ENCODE assay signal across 31 cellular contexts in the genomic region with DNA sequence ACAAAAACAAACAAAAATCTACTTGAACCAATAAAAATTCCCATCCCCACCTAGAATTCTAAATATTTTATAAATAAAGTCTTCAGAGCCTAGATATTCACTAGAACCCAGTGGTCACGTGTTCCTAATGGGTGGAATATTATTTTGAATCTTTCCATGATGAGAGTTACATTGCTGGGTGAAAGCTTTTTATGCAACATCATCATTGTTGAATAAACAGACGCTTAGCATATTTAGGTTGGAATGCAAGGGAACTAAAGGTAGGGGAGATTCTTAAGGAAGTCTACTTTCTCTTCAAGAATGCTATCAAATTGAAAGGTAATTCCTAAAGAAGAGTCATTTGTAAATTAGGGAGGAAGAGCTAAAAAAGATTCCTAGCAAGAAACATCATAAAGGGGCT.
"Had no signal": no experiment of that assay in that cellular context is flagged by ENCODE, and none has a peak within 500 bp of the region (broad histone marks: within the 10 kb centered on the region; RNA-seq: fewer than 3 reads in every experiment).

No MANE protein-coding gene starts in this region.

- H3K36me3 Mint-ChIP-seq: activated naive CD4-positive, alpha-beta T cell treated with anti-CD3 and anti-CD28 coated beads, Interleukin-2, amount 10 ng/mL, durations not matched to agents 7 days and 5 days; brain had no signal

- FAIRE-seq: frontal cortex had no signal

- ATAC-seq: activated naive CD4-positive, alpha-beta T cell treated with anti-CD3 and anti-CD28 coated beads, Interleukin-2, amount 50 U/mL, for 72 hours; activated T-cell treated with anti-CD3 and anti-CD28 coated beads, Interleukin-2, amount 50 U/mL, for 72 hours; esophagus mucosa had no signal

- H3K4me1 ChIP-seq: colonic mucosa had no signal

- H3K9me3 Mint-ChIP-seq: activated T-cell treated with anti-CD3 and anti-CD28 coated beads, Interleukin-2, amount 50 U/mL, for 24 hours had no signal

- H3K27me3 Mint-ChIP-seq: activated CD4-positive, alpha-beta memory T cell treated with anti-CD3 and anti-CD28 coated beads, Interleukin-2, amount 10 ng/mL, durations not matched to agents 7 days and 5 days; activated CD4-positive, alpha-beta T cell treated with anti-CD3 and anti-CD28 coated beads, Interleukin-2, amount 10 ng/mL, durations not matched to agents 7 days and 5 days; activated naive CD4-positive, alpha-beta T cell treated with anti-CD3 and anti-CD28 coated beads, Interleukin-2, amount 10 ng/mL, durations not matched to agents 7 days and 5 days; activated naive CD8-positive, alpha-beta T cell treated with anti-CD3 and anti-CD28 coated beads, Interleukin-2, amount 10 ng/mL, durations not matched to agents 7 days and 5 days; activated T-cell treated with anti-CD3 and anti-CD28 coated beads, Interleukin-2, amount 50 U/mL, for 24 hours had no signal

- H3K27me3 ChIP-seq: ascending aorta, breast epithelium, cardiac muscle cell, colonic mucosa had no signal

- H3K4me3 ChIP-seq: ascending aorta, breast epithelium, cardiac muscle cell, colonic mucosa had no signal

- H3K9me3 ChIP-seq: ascending aorta, breast epithelium, colonic mucosa had no signal

- H3K27ac Mint-ChIP-seq: activated CD4-positive, alpha-beta memory T cell treated with anti-CD3 and anti-CD28 coated beads, Interleukin-2, amount 10 ng/mL, durations not matched to agents 7 days and 5 days; activated CD4-positive, alpha-beta T cell treated with anti-CD3 and anti-CD28 coated beads, Interleukin-2, amount 10 ng/mL, durations not matched to agents 7 days and 5 days; activated naive CD4-positive, alpha-beta T cell treated with anti-CD3 and anti-CD28 coated beads, Interleukin-2, amount 10 ng/mL, durations not matched to agents 7 days and 5 days; activated naive CD8-positive, alpha-beta T cell treated with anti-CD3 and anti-CD28 coated beads, Interleukin-2, amount 10 ng/mL, durations not matched to agents 7 days and 5 days; activated T-cell treated with anti-CD3 and anti-CD28 coated beads, Interleukin-2, amount 50 U/mL, for 24 hours; activated T-cell treated with anti-CD3 and anti-CD28 coated beads, Interleukin-2, amount 50 U/mL, for 72 hours; brain; T-helper 1 cell treated with Interleukin-12 subunit alpha and Interleukin-12 subunit beta and Interleukin-4 antibody, amounts not matched to agents 30 μg/mL and 1 μg/mL, for 36 hours; T-helper 2 cell treated with Interferon-gamma antibody and Interleukin-4, amounts not matched to agents 5 μg/mL and 100 μg/mL, for 36 hours had no signal

- H3K36me3 ChIP-seq: ascending aorta, breast epithelium, cardiac muscle cell, colonic mucosa, WERI-Rb-1 had no signal

- H3K4me1 Mint-ChIP-seq: activated CD4-positive, alpha-beta memory T cell treated with anti-CD3 and anti-CD28 coated beads, Interleukin-2, amount 10 ng/mL, durations not matched to agents 7 days and 5 days; activated CD4-positive, alpha-beta T cell treated with anti-CD3 and anti-CD28 coated beads, Interleukin-2, amount 10 ng/mL, durations not matched to agents 7 days and 5 days; activated naive CD4-positive, alpha-beta T cell treated with anti-CD3 and anti-CD28 coated beads, Interleukin-2, amount 10 ng/mL, durations not matched to agents 7 days and 5 days; activated naive CD8-positive, alpha-beta T cell treated with anti-CD3 and anti-CD28 coated beads, Interleukin-2, amount 10 ng/mL, durations not matched to agents 7 days and 5 days had no signal

- DNase-seq: activated CD4-positive, alpha-beta memory T cell treated with anti-CD3 and anti-CD28 coated beads, Interleukin-2, amount 10 ng/mL, durations not matched to agents 7 days and 5 days; activated CD4-positive, alpha-beta T cell treated with anti-CD3 and anti-CD28 coated beads for 4 hours; activated CD4-positive, alpha-beta T cell treated with anti-CD3 and anti-CD28 coated beads, Interleukin-2, amount 10 ng/mL, durations not matched to agents 7 days and 5 days; activated CD4-positive, alpha-beta T cell treated with anti-CD3 and anti-CD28 coated beads, Interleukin-2, amount 50 U/mL, for 4 hours; activated CD4-positive, CD25-positive, alpha-beta regulatory T cell; activated CD4-positive, CD25-positive, alpha-beta regulatory T cell treated with anti-CD3 and anti-CD28 coated beads, Interleukin-2, amount 50 U/mL, for 72 hours; activated CD8-positive, alpha-beta memory T cell treated with anti-CD3 and anti-CD28 coated beads, Interleukin-2, amount 50 U/mL, for 48 hours; activated gamma-delta T cell; activated naive CD4-positive, alpha-beta T cell; activated naive CD4-positive, alpha-beta T cell treated with anti-CD3 and anti-CD28 coated beads, Interleukin-2, amount 10 ng/mL, durations not matched to agents 7 days and 5 days; activated naive CD8-positive, alpha-beta T cell treated with anti-CD3 and anti-CD28 coated beads, Interleukin-2, amount 10 ng/mL, durations not matched to agents 7 days and 5 days; activated T-cell treated with anti-CD3 and anti-CD28 coated beads for 4 hours; activated T-cell treated with anti-CD3 and anti-CD28 coated beads, Interleukin-2, amount 50 U/mL, for 24 hours; activated T-cell treated with anti-CD3 and anti-CD28 coated beads, Interleukin-2, amount 50 U/mL, for 72 hours; central memory CD4-positive, alpha-beta T cell; cerebellar nuclear complex; colonic mucosa; effector CD8-positive, alpha-beta T cell; foreskin fibroblast; head of caudate nucleus; T1000; WERI-Rb-1 had no signal

- H3K4me3 Mint-ChIP-seq: activated CD4-positive, alpha-beta memory T cell treated with anti-CD3 and anti-CD28 coated beads, Interleukin-2, amount 10 ng/mL, durations not matched to agents 7 days and 5 days; activated CD4-positive, alpha-beta T cell treated with anti-CD3 and anti-CD28 coated beads, Interleukin-2, amount 10 ng/mL, durations not matched to agents 7 days and 5 days; activated naive CD4-positive, alpha-beta T cell treated with anti-CD3 and anti-CD28 coated beads, Interleukin-2, amount 10 ng/mL, durations not matched to agents 7 days and 5 days; activated naive CD8-positive, alpha-beta T cell treated with anti-CD3 and anti-CD28 coated beads, Interleukin-2, amount 10 ng/mL, durations not matched to agents 7 days and 5 days; activated T-cell treated with anti-CD3 and anti-CD28 coated beads, Interleukin-2, amount 50 U/mL, for 24 hours; activated T-cell treated with anti-CD3 and anti-CD28 coated beads, Interleukin-2, amount 50 U/mL, for 72 hours; brain; T-helper 1 cell treated with Interleukin-12 subunit alpha and Interleukin-12 subunit beta and Interleukin-4 antibody, amounts not matched to agents 30 μg/mL and 1 μg/mL, for 36 hours; T-helper 2 cell treated with Interferon-gamma antibody and Interleukin-4, amounts not matched to agents 5 μg/mL and 100 μg/mL, for 36 hours had no signal

- H3K27ac ChIP-seq: ascending aorta, breast epithelium, cardiac muscle cell, colonic mucosa, WERI-Rb-1 had no signal
